1 cellular context compared by ENCODE assay signal in genomic region chr9:27162045-27162444, GRCh38.
TF ChIP-seq lines count a peak whose summit lies in the region.

No MANE protein-coding gene starts in this region.

TF ChIP-seq in SK-N-SH, 30 proteins besides CTCF, POLR2A, EP300 and RAD21 (continued from another document):
- TF ChIP-seq JUND (IDR thresholded peaks at IDR 0.05) (peak; percentile 41; the same call in 1 of the 2 replicates), IRF3 (IDR thresholded peaks at IDR 0.05; ENCODE audit: low read depth, low read length) (no peak), MEF2A (IDR thresholded peaks at IDR 0.05; ENCODE audit: borderline replicate concordance, low read depth) (no peak), ZBTB33 (IDR thresholded peaks at IDR 0.05; ENCODE audit: borderline replicate concordance, low read depth) (no peak), NRF1 (IDR thresholded peaks at IDR 0.05; ENCODE audit: low read depth, low read length) (no peak), YY1 (IDR thresholded peaks at IDR 0.05; ENCODE audit: low read depth) (no peak), FOSL2 (IDR thresholded peaks at IDR 0.05; ENCODE audit: borderline replicate concordance, low read depth) (peak; percentile 23; the same call in 1 of the 2 replicates), SMC3 (IDR thresholded peaks at IDR 0.05; ENCODE audit: low read depth, low read length) (no peak), GABPA (IDR thresholded peaks at IDR 0.05; ENCODE audit: low read depth) (no peak), POLR2AphosphoS5 (IDR thresholded peaks at IDR 0.05; ENCODE audit: low read depth, low read length) (no peak)
